12 cellular contexts compared by ENCODE assay signal in the genomic region with DNA sequence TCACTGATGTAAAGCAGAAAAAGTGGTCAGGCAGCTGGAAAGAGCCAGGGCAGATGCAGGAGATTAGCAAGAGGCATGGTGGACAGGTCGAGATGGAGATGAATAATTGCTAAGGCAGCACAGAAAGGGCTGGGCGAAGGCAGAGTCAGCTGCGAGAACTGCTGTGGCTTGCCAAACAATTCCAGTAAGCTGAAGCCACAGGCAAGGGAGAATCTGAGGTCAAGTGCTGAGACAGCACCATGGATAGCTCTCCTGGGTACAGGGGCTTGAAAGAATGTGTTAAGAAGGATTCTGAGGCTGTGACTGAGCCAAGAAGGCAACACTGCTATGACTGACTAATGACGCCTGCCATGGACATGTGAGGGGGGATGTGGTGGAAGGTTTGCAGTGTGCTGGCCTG.
DNase-seq lines count a peak whose midpoint lies in the region; ATAC-seq and TF ChIP-seq lines count a peak whose summit lies in the region.
"Had no signal": no experiment of that assay in that cellular context is flagged by ENCODE, and none has a peak within 500 bp of the region (broad histone marks: within the 10 kb centered on the region; RNA-seq: fewer than 3 reads in every experiment).

No MANE protein-coding gene starts in this region.

- H3K36me3 ChIP-seq in mammary epithelial cell (ENCODE audit: insufficient read depth, low read length) = no peaks in the 10 kb centered on the region
- H3K36me3 ChIP-seq: breast epithelium, thoracic aorta had no signal

- WGBS in mammary epithelial cell (ENCODE audit: low coverage, missing lambda C conversion rate) = 41% methylated on average over 4 of the region's 4 CpGs

- CTCF ChIA-PET in mammary epithelial cell (lab: Charles Lee; ENCODE audit: low non-redundant PET) = no interaction called here

- no peaks in the 10 kb centered on the region for H3K4me1 Mint-ChIP-seq in stimulated activated naive B cell treated with anti-CD40 and anti-IgM and Interleukin-4, amounts not matched to agents 10 μg/mL and 1 μg/mL and 100 μg/mL, for 72 hours

- no peaks in the 10 kb centered on the region for H3K9me3 ChIP-seq in mammary epithelial cell (replicated peaks; ENCODE audit: insufficient read depth, low read length)
- H3K9me3 ChIP-seq: breast epithelium, thoracic aorta had no signal

- no peak overlapping the region for H3K4me3 Mint-ChIP-seq in stimulated activated naive B cell treated with anti-CD40 and anti-IgM and Interleukin-4, amounts not matched to agents 10 μg/mL and 1 μg/mL and 100 μg/mL, for 72 hours

- H3K36me3 Mint-ChIP-seq in stimulated activated naive B cell treated with anti-CD40 and anti-IgM and Interleukin-4, amounts not matched to agents 10 μg/mL and 1 μg/mL and 100 μg/mL, for 72 hours = no peaks in the 10 kb centered on the region

- H3K27ac ChIP-seq in mammary epithelial cell (ENCODE audit: insufficient read depth, low read depth, low read length) = no peak overlapping the region
- H3K27ac ChIP-seq: breast epithelium, thoracic aorta had no signal

- no peak for TF ChIP-seq CTCF in mammary epithelial cell (conservative IDR thresholded peaks at IDR 0.05 in 1 of 2, IDR thresholded peaks at IDR 0.05 in 1 of 2; ENCODE audit: extremely low read depth in 1 of 2, insufficient read depth in 1 of 2, low read depth in 1 of 2, low read length in 2 of 2)

- H3K27me3 Mint-ChIP-seq in stimulated activated naive B cell treated with anti-CD40 and anti-IgM and Interleukin-4, amounts not matched to agents 10 μg/mL and 1 μg/mL and 100 μg/mL, for 72 hours = peaks cover 0 to 9% of the 10 kb centered on the region in 2 donors

- H3K27me3 ChIP-seq in mammary epithelial cell (ENCODE audit: insufficient read depth, low read length) = no peaks in the 10 kb centered on the region
- H3K27me3 ChIP-seq: breast epithelium had no signal

- ATAC-seq in Right ventricle myocardium inferior (peak; percentile 85), HG02973 (IDR thresholded peaks at IDR 0.05; ENCODE audit: unreplicated experiment) (no peak)
- ATAC-seq in stimulated activated naive B cell treated with anti-CD40 and anti-IgM and Interleukin-4, amounts not matched to agents 10 μg/mL and 1 μg/mL and 100 μg/mL, for 72 hours (replicated peaks) = no peak

- H3K9ac ChIP-seq in mammary epithelial cell (ENCODE audit: insufficient read depth, low read length) = no peak overlapping the region

- no peak overlapping the region for H2AFZ ChIP-seq in mammary epithelial cell (ENCODE audit: low read depth, low read length)

- in situ Hi-C loops in mammary epithelial cell (cut with MboI; ENCODE audit: low sequenced_read_pairs in 2 of 2) = no loop called here

- DNase-seq in Right ventricle myocardium inferior (ENCODE audit: missing footprints) (no peak), cardiac septum (ENCODE audit: low spot score) (no peak), mammary epithelial cell (peak; percentile 89), iPS-NIHi7 (ENCODE audit: extremely low spot score) (peak; percentile 73), nucleus accumbens (lab: John Stamatoyannopoulos, UW) (no peak), NCI-H510A (lab: John Stamatoyannopoulos, UW) (no peak)
- DNase-seq in stimulated activated naive B cell treated with anti-CD40 and anti-IgM and Interleukin-4, amounts not matched to agents 10 μg/mL and 1 μg/mL and 100 μg/mL, for 72 hours = no peak
- DNase-seq: activated CD4-positive, alpha-beta T cell treated with anti-CD3 and anti-CD28 coated beads, Interleukin-2, amount 50 U/mL, for 1 hour; stimulated activated CD4-positive, alpha-beta T cell treated with anti-CD3 and anti-CD28 coated beads, Interleukin-15, amount 100 ng/mL, for 24 hours had no signal

- BruUV-seq in mammary epithelial cell (replicated peaks; lab: Mats Ljungman, UMichigan) = no TSS peak

- dilution Hi-C loops in mammary epithelial cell (cut with HindIII; ENCODE audit: low sequenced_read_pairs) = no loop called here

- H3K4me3 ChIP-seq in mammary epithelial cell (replicated peaks in 1 of 3; ENCODE audit: insufficient read depth in 1 of 3, low read depth in 2 of 3, low read length in 3 of 3) = no peak overlapping the region
- H3K4me3 ChIP-seq: breast epithelium, thoracic aorta had no signal

- H3K79me2 ChIP-seq in mammary epithelial cell (ENCODE audit: insufficient read depth, low read length) = no peaks in the 10 kb centered on the region

- H3K27ac Mint-ChIP-seq in stimulated activated naive B cell treated with anti-CD40 and anti-IgM and Interleukin-4, amounts not matched to agents 10 μg/mL and 1 μg/mL and 100 μg/mL, for 72 hours = no peak overlapping the region

- H3K4me2 ChIP-seq in mammary epithelial cell (ENCODE audit: insufficient read depth, low read depth, low read length) = no peak overlapping the region

- peaks cover 0 to 1% of the 10 kb centered on the region in 2 donors for H3K9me3 Mint-ChIP-seq in stimulated activated naive B cell treated with anti-CD40 and anti-IgM and Interleukin-4, amounts not matched to agents 10 μg/mL and 1 μg/mL and 100 μg/mL, for 72 hours

- no peaks in the 10 kb centered on the region for H4K20me1 ChIP-seq in mammary epithelial cell (ENCODE audit: insufficient read depth, low read length)

- H3K4me1 ChIP-seq in mammary epithelial cell (ENCODE audit: insufficient read depth, low read length) = peaks cover 10% of the 10 kb centered on the region
- H3K4me1 ChIP-seq: breast epithelium had no signal

- intact Hi-C loops in Right ventricle myocardium inferior (cut with DNase I) = no loop called here
- intact Hi-C loops in cardiac septum (cut with DNase I) = no loop called here
- intact Hi-C loops in mammary epithelial cell (cut with micrococcal nuclease) = loop anchor here (1.0 to 10.0 kb wide), 2 partner anchors 42 to 80 kb away; no protein-coding TSS in a partner anchor

Comparison
In these comparisons a context has a peak if more than half of its experiments do, and no peak if none do; other contexts are left out.
1. DNase-seq: peak in mammary epithelial cell (single experiment) and iPS-NIHi7 (single experiment); none in Right ventricle myocardium inferior (single experiment), cardiac septum (single experiment), nucleus accumbens (0 of 56), NCI-H510A (single experiment) and stimulated activated naive B cell treated with anti-CD40 and anti-IgM and Interleukin-4, amounts not matched to agents 10 μg/mL and 1 μg/mL and 100 μg/mL, for 72 hours (single experiment).